Comparison of ENCODE assay signal across 1 cellular context in the genomic region with DNA sequence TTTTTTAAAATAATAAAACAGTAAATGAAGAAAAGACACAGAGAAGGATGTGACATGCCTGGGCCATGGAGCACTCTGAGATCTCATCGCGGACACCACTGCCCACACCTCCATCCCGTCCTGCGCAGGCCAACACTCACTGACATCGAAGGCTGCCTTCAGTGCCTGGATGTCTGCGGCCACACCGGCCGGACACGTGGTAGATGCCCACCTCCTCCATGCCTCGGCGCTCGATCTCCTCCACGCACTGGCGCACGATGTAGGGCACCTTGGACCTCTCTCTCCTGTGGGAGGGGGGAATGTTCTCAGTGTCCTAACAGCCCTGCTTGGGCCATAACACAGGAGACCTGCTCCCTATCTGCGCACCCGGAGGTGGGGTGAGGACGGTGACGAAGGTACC. TPM values are rescaled to one million over a fixed set of nuclear protein-coding genes. Genes with fewer than 3 reads are reported as not detected.
"Had no signal": no experiment of that assay in that cellular context is flagged by ENCODE, and none has a peak within 500 bp of the region (broad histone marks: within the 10 kb centered on the region; RNA-seq: fewer than 3 reads in every experiment).

No MANE protein-coding gene starts in this region.

RNA-seq across cellular contexts. Expression of a gene that starts 18.6 kb away (rescaled TPM):
- total RNA-seq: HT1080 had no signal
